ENCODE assay signal across 4 cellular contexts in genomic region chr4:189653983-189654382, GRCh38.
A peak's percentile ranks its signal among the peaks of the same experiment; 100 is the strongest.
DNase-seq lines count a peak whose midpoint lies in the region; ATAC-seq and TF ChIP-seq lines count a peak whose summit lies in the region.
"Not testable (repeated sequence)": the region's sequence is repeated elsewhere in the genome, so short reads cannot be mapped to it uniquely, and the experiment has no call there.

No MANE protein-coding gene starts in this region.

- peak overlapping the region; percentile 12 for H3K9ac ChIP-seq in HUES6 (ENCODE audit: low read length)

- H3K4me2 ChIP-seq in GM23338, result peak overlapping the region; percentile 31; the same call in 1 of the 2 replicates

- H3K27me3 Mint-ChIP-seq in GM23338 (ENCODE audit: insufficient read depth, low read depth, poor library complexity); WTC11 (ENCODE audit: low read depth); stimulated activated memory B cell treated with anti-CD40 and anti-IgM and Interleukin-4, amounts not matched to agents 10 μg/mL and 1 μg/mL and 100 μg/mL, for 72 hours: not testable (repeated sequence)

- POLR2A ChIA-PET in WTC11 (lab: Charles Lee), result not testable (repeated sequence)

- not testable (repeated sequence) for H3K36me3 ChIP-seq in GM23338 (ENCODE audit: insufficient read depth); HUES6 (ENCODE audit: control insufficient read depth, insufficient read depth, low read length)

- H3K9me3 Mint-ChIP-seq in GM23338 (peaks cover 54% of the 10 kb centered on the region), WTC11 (peaks cover 31% of the 10 kb centered on the region)
- not testable (repeated sequence) for H3K9me3 Mint-ChIP-seq in stimulated activated memory B cell treated with anti-CD40 and anti-IgM and Interleukin-4, amounts not matched to agents 10 μg/mL and 1 μg/mL and 100 μg/mL, for 72 hours

- not testable (repeated sequence) for H3K79me2 ChIP-seq in GM23338 (replicated peaks; ENCODE audit: insufficient read depth)

- ATAC-seq in GM23338, result peak; percentile 52
- peak; percentile 42 for ATAC-seq in WTC11
- peak; percentile 39 for ATAC-seq in stimulated activated memory B cell treated with anti-CD40 and anti-IgM and Interleukin-4, amounts not matched to agents 10 μg/mL and 1 μg/mL and 100 μg/mL, for 72 hours

- CTCF ChIA-PET in WTC11 (lab: Charles Lee), result not testable (repeated sequence)

- not testable (repeated sequence) for H3K4me1 ChIP-seq in GM23338 (ENCODE audit: insufficient read depth); HUES6 (ENCODE audit: control insufficient read depth, insufficient read depth, low read length)

- not testable (repeated sequence) for H3F3A ChIP-seq in GM23338 (replicated peaks; ENCODE audit: low read depth)

- not testable (repeated sequence) for H4K20me1 ChIP-seq in GM23338 (replicated peaks; ENCODE audit: insufficient read depth)

- H3K4me1 Mint-ChIP-seq in GM23338; stimulated activated memory B cell treated with anti-CD40 and anti-IgM and Interleukin-4, amounts not matched to agents 10 μg/mL and 1 μg/mL and 100 μg/mL, for 72 hours: not testable (repeated sequence)
- H3K4me1 Mint-ChIP-seq in WTC11, result peaks cover 11% of the 10 kb centered on the region

- peak overlapping the region; percentile 69; the same call in 1 of the 2 replicates for H3K27ac ChIP-seq in GM23338 (ENCODE audit: low read depth)
- H3K27ac ChIP-seq in HUES6 (ENCODE audit: low read depth, low read length), result not testable (repeated sequence)

- H3K9me2 ChIP-seq in GM23338 (ENCODE audit: insufficient read depth), result not testable (repeated sequence)

- H3K9me3 ChIP-seq in HUES6 (ENCODE audit: control insufficient read depth, insufficient read depth, low read depth, low read length), result not testable (repeated sequence)

- not testable (repeated sequence) for DNase-seq in GM23338 (ENCODE audit: low spot score); WTC11 (ENCODE audit: low spot score)

- TF ChIP-seq CTCF in GM23338 (conservative IDR thresholded peaks at IDR 0.05; ENCODE audit: low read depth in 2 of 2); WTC11 (IDR thresholded peaks at IDR 0.05): not testable (repeated sequence)

- not testable (repeated sequence) for H3K27ac Mint-ChIP-seq in GM23338; WTC11; stimulated activated memory B cell treated with anti-CD40 and anti-IgM and Interleukin-4, amounts not matched to agents 10 μg/mL and 1 μg/mL and 100 μg/mL, for 72 hours

- not testable (repeated sequence) for H3K36me3 Mint-ChIP-seq in GM23338 (ENCODE audit: low read depth); stimulated activated memory B cell treated with anti-CD40 and anti-IgM and Interleukin-4, amounts not matched to agents 10 μg/mL and 1 μg/mL and 100 μg/mL, for 72 hours
- peaks cover 21% of the 10 kb centered on the region for H3K36me3 Mint-ChIP-seq in WTC11

- H3K27me3 ChIP-seq in GM23338 (ENCODE audit: insufficient read depth); HUES6 (ENCODE audit: control insufficient read depth, insufficient read depth, low read length): not testable (repeated sequence)

- H3K4me3 ChIP-seq in GM23338; HUES6 (ENCODE audit: low read depth, low read length): not testable (repeated sequence)

- H3K4me3 Mint-ChIP-seq in GM23338; WTC11; stimulated activated memory B cell treated with anti-CD40 and anti-IgM and Interleukin-4, amounts not matched to agents 10 μg/mL and 1 μg/mL and 100 μg/mL, for 72 hours: not testable (repeated sequence)

- H2AFZ ChIP-seq in GM23338, result not testable (repeated sequence)
